Comparison of ENCODE assay signal across 1 cellular context in genomic region chr14:73851567-73852382, GRCh38.
TF ChIP-seq lines count a peak whose summit lies in the region.

Gene PTGR2 (plus strand): TSS chr14:73851831. CDS start chr14:73858863, 7,032 bp downstream.

TF ChIP-seq in HepG2, 621 proteins besides CTCF, POLR2A, EP300 and RAD21 (continued from another document and continues in another):
- peak; percentile 62; the same call in 1 of the 2 replicates for TF ChIP-seq ZNF142 (CRISPR knock-in tag; IDR thresholded peaks at IDR 0.05)
- peak; percentile 75; the same call in 1 of the 2 replicates for TF ChIP-seq ZNF709 (CRISPR knock-in tag; IDR thresholded peaks at IDR 0.05)
- TF ChIP-seq KMT2A (CRISPR knock-in tag; IDR thresholded peaks at IDR 0.05): no peak; the same call in 1 of the 2 replicates
- TF ChIP-seq CSRNP2 (CRISPR knock-in tag; conservative IDR thresholded peaks at IDR 0.05; ENCODE audit: low read depth): no peak
- TF ChIP-seq FOXO4 (CRISPR knock-in tag; conservative IDR thresholded peaks at IDR 0.05): no peak
- no peak for TF ChIP-seq RFX5 (IDR thresholded peaks at IDR 0.05; ENCODE audit: low read depth, low read length)
- peak; percentile 62; the same call in 1 of the 2 replicates for TF ChIP-seq ZBED4 (CRISPR knock-in tag; IDR thresholded peaks at IDR 0.05; ENCODE audit: borderline replicate concordance)
- TF ChIP-seq CENPBD1 (CRISPR knock-in tag; IDR thresholded peaks at IDR 0.05; ENCODE audit: borderline replicate concordance, low read depth): no peak
- TF ChIP-seq MIER3 (CRISPR knock-in tag; IDR thresholded peaks at IDR 0.05; ENCODE audit: borderline replicate concordance): no peak
- TF ChIP-seq ZNF383 (CRISPR knock-in tag; IDR thresholded peaks at IDR 0.05; ENCODE audit: borderline replicate concordance): no peak
- TF ChIP-seq ZNF75D (CRISPR knock-in tag; IDR thresholded peaks at IDR 0.05; ENCODE audit: borderline replicate concordance): no peak
- TF ChIP-seq ZNF646 (CRISPR knock-in tag; IDR thresholded peaks at IDR 0.05): no peak
- TF ChIP-seq MBNL3 (CRISPR knock-in tag; conservative IDR thresholded peaks at IDR 0.05): no peak
- no peak for TF ChIP-seq ZNF782 (CRISPR knock-in tag; IDR thresholded peaks at IDR 0.05; ENCODE audit: borderline replicate concordance)
- TF ChIP-seq ZNF775 (CRISPR knock-in tag; IDR thresholded peaks at IDR 0.05; ENCODE audit: borderline replicate concordance): peak; percentile 100
- TF ChIP-seq ZNF562 (CRISPR knock-in tag; IDR thresholded peaks at IDR 0.05; ENCODE audit: borderline replicate concordance): no peak
- TF ChIP-seq ETV6 (CRISPR knock-in tag; conservative IDR thresholded peaks at IDR 0.05): peak; percentile 50; the same call in 1 of the 2 replicates
- TF ChIP-seq ZBTB7B (CRISPR knock-in tag; IDR thresholded peaks at IDR 0.05): peak; percentile 82
- TF ChIP-seq ZNF276 (CRISPR knock-in tag; IDR thresholded peaks at IDR 0.05; ENCODE audit: low read depth): no peak
- peak; percentile 9; the same call in 1 of the 2 replicates for TF ChIP-seq CBX5 (CRISPR knock-in tag; IDR thresholded peaks at IDR 0.05; ENCODE audit: borderline replicate concordance)
- 0 out of 2 replicates have a peak, but pooled peaks have one; percentile 10 for TF ChIP-seq FOXO1 (CRISPR knock-in tag; IDR thresholded peaks at IDR 0.05)
- TF ChIP-seq ZGPAT (CRISPR knock-in tag; IDR thresholded peaks at IDR 0.05): 0 out of 2 replicates have a peak, but pooled peaks have one; percentile 44
- no peak for TF ChIP-seq MAFG (CRISPR knock-in tag; IDR thresholded peaks at IDR 0.05)
- no peak for TF ChIP-seq MED8 (CRISPR knock-in tag; IDR thresholded peaks at IDR 0.05; ENCODE audit: insufficient replicate concordance)
- TF ChIP-seq DPF2 (CRISPR knock-in tag; IDR thresholded peaks at IDR 0.05; ENCODE audit: borderline replicate concordance, low read depth): no peak
- no peak for TF ChIP-seq IRF1 (CRISPR knock-in tag; IDR thresholded peaks at IDR 0.05; ENCODE audit: low read depth)
